In genomic region chr2:202346180-202346579, GRCh38 we compare ENCODE assay signal across 22 cellular contexts. TPM values are rescaled to one million over a fixed set of nuclear protein-coding genes. Genes with fewer than 3 reads are reported as not detected.
DNase-seq lines count a peak whose midpoint lies in the region; TF ChIP-seq lines count a peak whose summit lies in the region.
"Had no signal": no experiment of that assay in that cellular context is flagged by ENCODE, and none has a peak within 500 bp of the region (broad histone marks: within the 10 kb centered on the region; RNA-seq: fewer than 3 reads in every experiment).

No MANE protein-coding gene starts in this region.

- H2BK12ac ChIP-seq in trophoblast cell (ENCODE audit: low read length), result no peak overlapping the region

- H4K12ac ChIP-seq in trophoblast cell (ENCODE audit: low read depth, low read length), result no peak overlapping the region

- no CpG with 5 or more reads among the region's 7 CpGs for WGBS in trophoblast cell (ENCODE audit: extremely low coverage, insufficient coverage, insufficient read length)

- H4K8ac ChIP-seq in trophoblast cell (ENCODE audit: low read depth, low read length), result no peak overlapping the region

- H2AK5ac ChIP-seq in trophoblast cell (ENCODE audit: low read length), result no peak overlapping the region

- no peak overlapping the region for H3K9ac ChIP-seq in trophoblast cell (ENCODE audit: low read length)
- H3K9ac ChIP-seq: BLaER1 treated with 17β-estradiol and CSF1 and Interleukin-3, amounts not matched to agents 10 nM and 100 nM had no signal

- H3K4me3 ChIP-seq in AG10803 (ENCODE audit: low read length) (no peak overlapping the region), choroid plexus epithelial cell (ENCODE audit: low read depth, low read length) (no peak overlapping the region), trophoblast cell (ENCODE audit: low read depth, low read length) (no peak overlapping the region), SJCRH30 (no peak overlapping the region)
- H3K4me3 ChIP-seq: BLaER1 treated with 17β-estradiol and CSF1 and Interleukin-3, amounts not matched to agents 10 nM and 100 nM; GM12878; GM23338 had no signal

- no peak overlapping the region for H2AFZ ChIP-seq in trophoblast cell (ENCODE audit: insufficient read depth, low read length, poor library complexity)
- H2AFZ ChIP-seq: GM23338 had no signal

- no peak overlapping the region for H3K23ac ChIP-seq in trophoblast cell (ENCODE audit: low read length)

- peak overlapping the region; percentile 21 for H2BK5ac ChIP-seq in trophoblast cell (ENCODE audit: low read depth, low read length, poor library complexity)

- H2BK120ac ChIP-seq in trophoblast cell (ENCODE audit: insufficient read depth, low read length, poor library complexity), result no peak overlapping the region

- H3K79me1 ChIP-seq in trophoblast cell (ENCODE audit: low read length), result no peaks in the 10 kb centered on the region

- no peak overlapping the region for H4K91ac ChIP-seq in trophoblast cell (ENCODE audit: low read depth, low read length)

- H3K4ac ChIP-seq in trophoblast cell (ENCODE audit: low read depth, low read length), result no peak overlapping the region

- H3K4me1 ChIP-seq in trophoblast cell (ENCODE audit: control insufficient read depth in 1 of 2, insufficient read depth in 2 of 2, low read length in 2 of 2) (no peaks in the 10 kb centered on the region), SJCRH30 (no peaks in the 10 kb centered on the region)
- H3K4me1 ChIP-seq: BE2C; BLaER1 treated with 17β-estradiol and CSF1 and Interleukin-3, amounts not matched to agents 10 nM and 100 nM had no signal

- no peaks in the 10 kb centered on the region for H3K36me3 ChIP-seq in trophoblast cell (ENCODE audit: control insufficient read depth in 1 of 2, insufficient read depth in 2 of 2, low read length in 2 of 2)
- no peaks in the 10 kb centered on the region for H3K36me3 ChIP-seq in SJCRH30
- H3K36me3 ChIP-seq: BE2C; BLaER1 treated with 17β-estradiol and CSF1 and Interleukin-3, amounts not matched to agents 10 nM and 100 nM had no signal

- no peaks in the 10 kb centered on the region for H3K9me3 ChIP-seq in trophoblast cell (ENCODE audit: insufficient read depth, low read depth, low read length)
- no peaks in the 10 kb centered on the region for H3K9me3 ChIP-seq in SJCRH30 (replicated peaks)
- H3K9me3 ChIP-seq: BE2C; BLaER1 treated with 17β-estradiol and CSF1 and Interleukin-3, amounts not matched to agents 10 nM and 100 nM had no signal

- H3K27ac ChIP-seq in trophoblast cell (ENCODE audit: low read depth, low read length) (no peak overlapping the region), SJCRH30 (no peak overlapping the region)
- H3K27ac ChIP-seq: 22Rv1; BLaER1 treated with 17β-estradiol and CSF1 and Interleukin-3, amounts not matched to agents 10 nM and 100 nM had no signal

- no peak overlapping the region for H3K4me2 ChIP-seq in trophoblast cell (ENCODE audit: low read length)
- H3K4me2 ChIP-seq: BLaER1 treated with 17β-estradiol and CSF1 and Interleukin-3, amounts not matched to agents 10 nM and 100 nM; GM23338 had no signal

- no peaks in the 10 kb centered on the region for H3K79me2 ChIP-seq in trophoblast cell (ENCODE audit: control insufficient read depth, insufficient read depth, low read length, poor library complexity)

- H3K18ac ChIP-seq in trophoblast cell (ENCODE audit: low read length), result no peak overlapping the region

- no peak for TF ChIP-seq CTCF in AG10803 (conservative IDR thresholded peaks at IDR 0.05; ENCODE audit: low read length)
- no peak for TF ChIP-seq CTCF in choroid plexus epithelial cell (conservative IDR thresholded peaks at IDR 0.05; ENCODE audit: low read depth, low read length)

- DNase-seq in DMS 273 (lab: John Stamatoyannopoulos, UW; ENCODE audit: unreplicated experiment) (peak; percentile 6), DMS 273 treated with DMSO at 0.1 percent for 48 hours (lab: John Stamatoyannopoulos, UW) (no peak), AG10803 (ENCODE audit: low read depth) (peak; percentile 47), choroid plexus epithelial cell (ENCODE audit: low read depth) (peak; percentile 10), trophoblast cell (no peak), COLO829 (ENCODE audit: low spot score) (no peak), SJCRH30 (no peak)
- DNase-seq: AML-193; BE2C; Calu3; CD4-positive, alpha-beta T cell; CD8-positive, alpha-beta memory T cell; COR-L47; DMS79; EL; GDM1; H9; HFFc6 had no signal

- H3K27me3 ChIP-seq in trophoblast cell (ENCODE audit: insufficient read depth, low read length), result no peaks in the 10 kb centered on the region
- H3K27me3 ChIP-seq in SJCRH30, result no peaks in the 10 kb centered on the region
- H3K27me3 ChIP-seq: BE2C; BLaER1 treated with 17β-estradiol and CSF1 and Interleukin-3, amounts not matched to agents 10 nM and 100 nM had no signal

- H3K14ac ChIP-seq in trophoblast cell (ENCODE audit: low read length), result no peak overlapping the region

RNA-seq across cellular contexts. Expression of gene BMPR2, which starts 29.9 kb away (rescaled TPM):
- 49.8 and 50.0 TPM in 2 replicates for polyA plus RNA-seq in trophoblast cell (2013)
- 17.8 and 23.7 TPM in 2 replicates for total RNA-seq in SJCRH30 (2014; rRNA removed; shearing (Covaris generic))

Comparison
In these comparisons a context has a peak if more than half of its experiments do, and no peak if none do; other contexts are left out.
1. DNase-seq: peak in DMS 273 (single experiment), AG10803 (single experiment) and choroid plexus epithelial cell (single experiment); none in DMS 273 treated with DMSO at 0.1 percent for 48 hours (single experiment), trophoblast cell (0 of 2), COLO829 (single experiment) and SJCRH30 (0 of 2).